18 cellular contexts compared by ENCODE assay signal in the genomic region with DNA sequence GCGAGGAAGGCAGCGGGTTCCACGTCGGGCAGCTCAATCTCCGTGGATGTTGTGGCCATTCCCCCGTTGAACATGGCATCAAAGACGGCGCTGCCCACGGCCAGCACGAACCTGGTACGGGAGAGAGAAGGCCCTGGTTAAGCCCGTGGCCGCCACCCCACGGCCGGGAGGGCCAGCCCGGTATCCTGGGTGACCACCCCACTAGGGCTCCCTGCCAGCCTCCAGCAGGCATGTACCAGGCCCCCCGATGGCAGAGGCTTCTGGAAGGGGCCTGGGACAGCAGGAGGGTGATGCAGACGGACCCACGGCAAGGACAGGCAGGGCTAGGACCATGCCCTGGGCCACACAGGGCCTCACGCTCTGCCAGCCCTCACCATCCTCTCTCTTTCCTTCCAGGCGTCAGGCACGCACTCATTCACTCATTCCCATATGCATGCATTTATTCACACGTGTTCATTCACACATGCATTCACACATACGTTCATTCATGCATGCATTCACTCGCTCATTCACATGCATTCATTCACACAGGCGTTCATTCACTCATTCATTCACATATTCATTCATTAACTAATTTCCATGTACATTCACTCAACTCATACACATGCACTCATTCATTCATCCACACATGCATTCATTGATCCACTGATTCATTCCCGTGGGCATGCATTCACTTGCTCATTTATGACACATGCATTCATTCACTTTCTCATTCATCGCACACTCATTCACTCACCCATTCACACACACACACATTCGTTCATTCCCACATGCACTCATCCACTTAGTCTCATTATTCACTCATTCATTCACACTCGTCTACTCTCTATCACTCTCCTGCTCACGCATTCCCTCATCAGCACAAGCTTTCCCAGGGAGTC. TPM values are rescaled to one million over a fixed set of nuclear protein-coding genes. Genes with fewer than 3 reads are reported as not detected.
DNase-seq lines count a peak whose midpoint lies in the region; ATAC-seq, FAIRE-seq and TF ChIP-seq lines count a peak whose summit lies in the region.
"Had no signal": no experiment of that assay in that cellular context is flagged by ENCODE, and none has a peak within 500 bp of the region (broad histone marks: within the 10 kb centered on the region; RNA-seq: fewer than 3 reads in every experiment).

No MANE protein-coding gene starts in this region.

- no peak overlapping the region for H3K14ac ChIP-seq in neuronal stem cell (ENCODE audit: low read length)

- no peak overlapping the region for H2BK12ac ChIP-seq in neuronal stem cell (ENCODE audit: low read length)

- H3K9me3 ChIP-seq in neuronal stem cell (replicated peaks in 1 of 2; ENCODE audit: control insufficient read depth in 2 of 2, insufficient read depth in 1 of 2, low read depth in 1 of 2, low read length in 2 of 2): peaks cover 8 to 10% of the 10 kb centered on the region in 2 donors

- peaks cover 38 to 82% of the 10 kb centered on the region in 2 donors for H3K36me3 ChIP-seq in neuronal stem cell (replicated peaks in 1 of 2; ENCODE audit: control insufficient read depth in 2 of 2, insufficient read depth in 2 of 2, low read length in 2 of 2)

- H2BK15ac ChIP-seq in neuronal stem cell (ENCODE audit: low read length): no peak overlapping the region

- H3K4ac ChIP-seq in neuronal stem cell (ENCODE audit: low read length): no peak overlapping the region

- ATAC-seq in activated T-cell treated with anti-CD3 and anti-CD28 coated beads, Interleukin-2, amount 50 U/mL, for 72 hours (replicated peaks in 1 of 2): no peak

- H3K9ac ChIP-seq in neuronal stem cell (ENCODE audit: low read depth, low read length, poor library complexity): peak overlapping the region; percentile 45

- H3K23ac ChIP-seq in neuronal stem cell (ENCODE audit: low read depth, low read length, poor library complexity): peak overlapping the region; percentile 96

- no peak overlapping the region for H2BK120ac ChIP-seq in neuronal stem cell (ENCODE audit: low read depth, low read length)

- no peak overlapping the region for H4K8ac ChIP-seq in neuronal stem cell (ENCODE audit: low read depth, low read length)

- no peaks in the 10 kb centered on the region for H3K27me3 ChIP-seq in neuronal stem cell (ENCODE audit: control insufficient read depth in 3 of 3, insufficient read depth in 3 of 3, low read depth in 1 of 3, low read length in 3 of 3)
- H3K27me3 ChIP-seq: SJSA1 had no signal

- H3K36me3 Mint-ChIP-seq in endothelial cell (ENCODE audit: low read depth, unreplicated experiment): peaks cover 23% of the 10 kb centered on the region
- peaks cover 2 to 8% of the 10 kb centered on the region in 2 donors for H3K36me3 Mint-ChIP-seq in activated T-cell treated with anti-CD3 and anti-CD28 coated beads, Interleukin-2, amount 50 U/mL, for 72 hours (ENCODE audit: insufficient read depth in 2 of 2)

- H3K27ac ChIP-seq in neuronal stem cell (replicated peaks; ENCODE audit: low read length) (no peak overlapping the region), coronary artery (no peak overlapping the region)
- H3K27ac ChIP-seq: HL-60, SJSA1 had no signal

- H4K91ac ChIP-seq in neuronal stem cell (ENCODE audit: low read depth, low read length, poor library complexity): no peak overlapping the region

- H2AFZ ChIP-seq in neuronal stem cell (ENCODE audit: low read length): no peak overlapping the region

- peak; percentile 70 for FAIRE-seq in GM12891 (lab: Jason Lieb, UNC)
- FAIRE-seq: H1 had no signal

- TF ChIP-seq POLR2A in GM12891 (IDR thresholded peaks at IDR 0.05; ENCODE audit: low read depth, low read length) (no peak), NB4 (IDR thresholded peaks at IDR 0.05; ENCODE audit: extremely low read depth, insufficient read length) (no peak)

- peak overlapping the region; percentile 7 for H3K27ac Mint-ChIP-seq in endothelial cell (ENCODE audit: unreplicated experiment)
- H3K27ac Mint-ChIP-seq in activated T-cell treated with anti-CD3 and anti-CD28 coated beads, Interleukin-2, amount 50 U/mL, for 72 hours: no peak overlapping the region

- no peaks in the 10 kb centered on the region for H3K9me3 Mint-ChIP-seq in endothelial cell (ENCODE audit: unreplicated experiment)
- H3K9me3 Mint-ChIP-seq in activated T-cell treated with anti-CD3 and anti-CD28 coated beads, Interleukin-2, amount 50 U/mL, for 72 hours: no peaks in the 10 kb centered on the region

- TF ChIP-seq CTCF in NB4 (IDR thresholded peaks at IDR 0.05; ENCODE audit: low read depth, low read length): no peak
- TF ChIP-seq CTCF in endothelial cell (IDR thresholded peaks at IDR 0.05; ENCODE audit: unreplicated experiment): no peak
- no peak for TF ChIP-seq CTCF in coronary artery (IDR thresholded peaks at IDR 0.05)

- no peaks in the 10 kb centered on the region for H3K4me1 ChIP-seq in neuronal stem cell (ENCODE audit: control insufficient read depth in 2 of 2, insufficient read depth in 1 of 2, low read depth in 1 of 2, low read length in 2 of 2)
- H3K4me1 ChIP-seq: SJSA1 had no signal

- H2BK5ac ChIP-seq in neuronal stem cell (ENCODE audit: low read length): peak overlapping the region; percentile 77

- H3K79me1 ChIP-seq in neuronal stem cell (ENCODE audit: low read depth, low read length): peaks cover 22% of the 10 kb centered on the region

- no peak overlapping the region for H2AK5ac ChIP-seq in neuronal stem cell (ENCODE audit: low read depth, low read length)

- no peak for DNase-seq in GM12891 (ENCODE audit: insufficient read length, low spot score)
- DNase-seq in NB4 (ENCODE audit: low read depth): peak; percentile 0
- no peak for DNase-seq in endothelial cell (ENCODE audit: low spot score)
- no peak for DNase-seq in neuronal stem cell (ENCODE audit: low spot score)
- no peak for DNase-seq in stimulated activated CD4-positive, alpha-beta T cell treated with anti-CD3 and anti-CD28 coated beads, Interleukin-15, amount 100 ng/mL, for 24 hours
- no peak for DNase-seq in coronary artery (ENCODE audit: low spot score)
- no peak for DNase-seq in activated T-cell treated with anti-CD3 and anti-CD28 coated beads, Interleukin-2, amount 50 U/mL, for 72 hours
- DNase-seq: COR-L47, GF-D8, KBM-7, NCI-H1436, NCI-H2029, NCI-H2171 treated with DMSO at 0.1 percent for 48 hours, NCI-H510A, NCI-H774 had no signal

- no peak overlapping the region for H3K4me2 ChIP-seq in neuronal stem cell (ENCODE audit: insufficient read depth, low read length, poor library complexity, severe bottlenecking)

- peak overlapping the region; percentile 35 for H3K18ac ChIP-seq in neuronal stem cell (ENCODE audit: low read length)

- no peaks in the 10 kb centered on the region for H3K4me1 Mint-ChIP-seq in endothelial cell (ENCODE audit: unreplicated experiment)
- H3K4me1 Mint-ChIP-seq in activated T-cell treated with anti-CD3 and anti-CD28 coated beads, Interleukin-2, amount 50 U/mL, for 72 hours (ENCODE audit: low read depth): no peaks in the 10 kb centered on the region

- H3K4me3 Mint-ChIP-seq in endothelial cell (ENCODE audit: unreplicated experiment): peak overlapping the region; percentile 48
- H3K4me3 Mint-ChIP-seq in activated T-cell treated with anti-CD3 and anti-CD28 coated beads, Interleukin-2, amount 50 U/mL, for 72 hours: no peak overlapping the region

- H3K4me3 ChIP-seq in NB4 (ENCODE audit: low read depth, low read length): no peak overlapping the region
- H3K4me3 ChIP-seq in neuronal stem cell (ENCODE audit: low read length in 2 of 2): no peak overlapping the region
- H3K4me3 ChIP-seq in coronary artery: no peak overlapping the region
- H3K4me3 ChIP-seq: SJSA1 had no signal

- H3K27me3 Mint-ChIP-seq in endothelial cell (ENCODE audit: unreplicated experiment): peaks cover 8% of the 10 kb centered on the region
- H3K27me3 Mint-ChIP-seq in activated T-cell treated with anti-CD3 and anti-CD28 coated beads, Interleukin-2, amount 50 U/mL, for 72 hours (ENCODE audit: low read depth): no peaks in the 10 kb centered on the region

- WGBS in neuronal stem cell (ENCODE audit: extremely low coverage in 2 of 2, insufficient read length in 2 of 2, insufficient replicate concordance in 1 of 2), 2 donors: 100% methylated on average over 3 to 5 of the region's 31 CpGs

TF ChIP-seq in GM12891, 5 proteins besides CTCF, POLR2A, EP300 and RAD21:
- TF ChIP-seq TAF1 (IDR thresholded peaks at IDR 0.05; ENCODE audit: low read depth, low read length) (no peak), PAX5 (IDR thresholded peaks at IDR 0.05; ENCODE audit: insufficient read depth, low read length, severe bottlenecking) (no peak), POLR2AphosphoS5 (IDR thresholded peaks at IDR 0.05; ENCODE audit: low read depth, low read length) (no peak), SPI1 (IDR thresholded peaks at IDR 0.05; ENCODE audit: low read depth, low read length) (no peak), POU2F2 (IDR thresholded peaks at IDR 0.05; ENCODE audit: low read depth, low read length) (0 out of 2 replicates have a peak, but pooled peaks have one; percentile 30)
TF ChIP-seq in GM12891: peak in this region for 1.

RNA-seq across cellular contexts. Expression of a gene that starts 17.9 kb away (rescaled TPM):
- 42.2 TPM for polyA plus RNA-seq in GM12891 (2012; ENCODE audit: low read depth, missing spikeins)
- total RNA-seq in endothelial cell (ENCODE audit: unreplicated experiment): 80.5 TPM
- 148 TPM for polyA plus RNA-seq in neuronal stem cell (2013, experiment 1 of 2)
- polyA plus RNA-seq in neuronal stem cell (2013, experiment 2 of 2): 141 TPM
- 10 to 100 TPM; 48.7 to 56.2 TPM for total RNA-seq in activated T-cell treated with anti-CD3 and anti-CD28 coated beads, Interleukin-2, amount 50 U/mL, for 72 hours

RNA-seq across cellular contexts. Expression of a gene that starts 53.5 kb away (rescaled TPM):
- polyA plus RNA-seq in GM12891 (2012; ENCODE audit: low read depth, missing spikeins): 178 TPM
- total RNA-seq in endothelial cell (ENCODE audit: unreplicated experiment): 228 TPM
- 138 TPM for polyA plus RNA-seq in neuronal stem cell (2013, experiment 1 of 2)
- 146 TPM for polyA plus RNA-seq in neuronal stem cell (2013, experiment 2 of 2)
- 100 to 1,000 TPM; 120 to 121 TPM for total RNA-seq in activated T-cell treated with anti-CD3 and anti-CD28 coated beads, Interleukin-2, amount 50 U/mL, for 72 hours

RNA-seq across cellular contexts. Expression of a gene that starts 56.6 kb away (rescaled TPM):
- 37.1 TPM for polyA plus RNA-seq in GM12891 (2012; ENCODE audit: low read depth, missing spikeins)
- 110 TPM for total RNA-seq in endothelial cell (ENCODE audit: unreplicated experiment)
- 162 TPM for polyA plus RNA-seq in neuronal stem cell (2013, experiment 1 of 2)
- polyA plus RNA-seq in neuronal stem cell (2013, experiment 2 of 2): 157 TPM
- 10 to 100 TPM; 63.7 to 66.5 TPM for total RNA-seq in activated T-cell treated with anti-CD3 and anti-CD28 coated beads, Interleukin-2, amount 50 U/mL, for 72 hours
